Comparison of ENCODE assay signal across 16 cellular contexts in genomic region chr3:13372126-13372525, GRCh38.
DNase-seq lines count a peak whose midpoint lies in the region; ATAC-seq and TF ChIP-seq lines count a peak whose summit lies in the region.
"Had no signal": no experiment of that assay in that cellular context is flagged by ENCODE, and none has a peak within 500 bp of the region (broad histone marks: within the 10 kb centered on the region; RNA-seq: fewer than 3 reads in every experiment).

No MANE protein-coding gene starts in this region.

- H3K4me1 Mint-ChIP-seq in activated naive CD4-positive, alpha-beta T cell treated with anti-CD3 and anti-CD28 coated beads, Interleukin-2, amount 50 U/mL, for 24 hours: no peaks in the 10 kb centered on the region
- peaks cover 4% of the 10 kb centered on the region for H3K4me1 Mint-ChIP-seq in central memory CD8-positive, alpha-beta T cell
- peaks cover 0 to 4% of the 10 kb centered on the region in 2 donors for H3K4me1 Mint-ChIP-seq in stimulated activated naive B cell treated with anti-CD40 and anti-IgM and Interleukin-4, amounts not matched to agents 10 μg/mL and 1 μg/mL and 100 μg/mL, for 72 hours

- H3K27me3 Mint-ChIP-seq in activated naive CD4-positive, alpha-beta T cell treated with anti-CD3 and anti-CD28 coated beads, Interleukin-2, amount 50 U/mL, for 24 hours: no peaks in the 10 kb centered on the region
- no peaks in the 10 kb centered on the region for H3K27me3 Mint-ChIP-seq in central memory CD8-positive, alpha-beta T cell
- H3K27me3 Mint-ChIP-seq in stimulated activated naive B cell treated with anti-CD40 and anti-IgM and Interleukin-4, amounts not matched to agents 10 μg/mL and 1 μg/mL and 100 μg/mL, for 72 hours: no peaks in the 10 kb centered on the region

- no peaks in the 10 kb centered on the region for H3K9me3 Mint-ChIP-seq in activated naive CD4-positive, alpha-beta T cell treated with anti-CD3 and anti-CD28 coated beads, Interleukin-2, amount 50 U/mL, for 24 hours
- no peaks in the 10 kb centered on the region for H3K9me3 Mint-ChIP-seq in central memory CD8-positive, alpha-beta T cell
- no peaks in the 10 kb centered on the region for H3K9me3 Mint-ChIP-seq in stimulated activated naive B cell treated with anti-CD40 and anti-IgM and Interleukin-4, amounts not matched to agents 10 μg/mL and 1 μg/mL and 100 μg/mL, for 72 hours

- H3K27ac Mint-ChIP-seq in activated naive CD4-positive, alpha-beta T cell treated with anti-CD3 and anti-CD28 coated beads, Interleukin-2, amount 50 U/mL, for 24 hours: peak overlapping the region; percentile 68
- peak overlapping the region; percentile 42 for H3K27ac Mint-ChIP-seq in central memory CD8-positive, alpha-beta T cell (ENCODE audit: low read depth)
- peak overlapping the region; percentile 75 for H3K27ac Mint-ChIP-seq in stimulated activated naive B cell treated with anti-CD40 and anti-IgM and Interleukin-4, amounts not matched to agents 10 μg/mL and 1 μg/mL and 100 μg/mL, for 72 hours

- no peak overlapping the region for H3K4me3 Mint-ChIP-seq in activated naive CD4-positive, alpha-beta T cell treated with anti-CD3 and anti-CD28 coated beads, Interleukin-2, amount 50 U/mL, for 24 hours
- no peak overlapping the region for H3K4me3 Mint-ChIP-seq in central memory CD8-positive, alpha-beta T cell
- no peak overlapping the region for H3K4me3 Mint-ChIP-seq in stimulated activated naive B cell treated with anti-CD40 and anti-IgM and Interleukin-4, amounts not matched to agents 10 μg/mL and 1 μg/mL and 100 μg/mL, for 72 hours

- H3K36me3 Mint-ChIP-seq in activated naive CD4-positive, alpha-beta T cell treated with anti-CD3 and anti-CD28 coated beads, Interleukin-2, amount 50 U/mL, for 24 hours: peaks cover 18% of the 10 kb centered on the region
- H3K36me3 Mint-ChIP-seq in central memory CD8-positive, alpha-beta T cell (ENCODE audit: insufficient read depth): peaks cover 26% of the 10 kb centered on the region
- peaks cover 43 to 52% of the 10 kb centered on the region in 2 donors for H3K36me3 Mint-ChIP-seq in stimulated activated naive B cell treated with anti-CD40 and anti-IgM and Interleukin-4, amounts not matched to agents 10 μg/mL and 1 μg/mL and 100 μg/mL, for 72 hours

- TF ChIP-seq POLR2A in GM19099 (IDR thresholded peaks at IDR 0.05; ENCODE audit: extremely low read depth, insufficient read length, low read depth): peak; percentile 19

- ATAC-seq in central memory CD8-positive, alpha-beta T cell (replicated peaks; ENCODE audit: extremely low read depth, poor library complexity, severe bottlenecking): no peak
- no peak for ATAC-seq in stimulated activated naive B cell treated with anti-CD40 and anti-IgM and Interleukin-4, amounts not matched to agents 10 μg/mL and 1 μg/mL and 100 μg/mL, for 72 hours (replicated peaks)
- no peak for ATAC-seq in HG02798 (IDR thresholded peaks at IDR 0.05; ENCODE audit: poor library complexity, unreplicated experiment)

- DNase-seq in activated naive CD4-positive, alpha-beta T cell treated with anti-CD3 and anti-CD28 coated beads, Interleukin-2, amount 50 U/mL, for 16 hours: no peak
- DNase-seq in central memory CD8-positive, alpha-beta T cell (ENCODE audit: low spot score in 2 of 2): no peak
- DNase-seq in stimulated activated naive B cell treated with anti-CD40 and anti-IgM and Interleukin-4, amounts not matched to agents 10 μg/mL and 1 μg/mL and 100 μg/mL, for 72 hours: no peak
- DNase-seq in AG08395 (ENCODE audit: low spot score): no peak
- DNase-seq: AML-193, Calu3, DMS53, HCEC 1CT, NCI-H1436 treated with DMSO at 0.1 percent for 48 hours, NCI-H2029 treated with DMSO at 0.1 percent for 48 hours, NCI-H2171 treated with DMSO at 0.1 percent for 48 hours, NCI-H748 treated with DMSO at 0.1 percent for 48 hours, SJCRH30 had no signal
